Comparison of ENCODE assay signal across 26 cellular contexts in the genomic region with DNA sequence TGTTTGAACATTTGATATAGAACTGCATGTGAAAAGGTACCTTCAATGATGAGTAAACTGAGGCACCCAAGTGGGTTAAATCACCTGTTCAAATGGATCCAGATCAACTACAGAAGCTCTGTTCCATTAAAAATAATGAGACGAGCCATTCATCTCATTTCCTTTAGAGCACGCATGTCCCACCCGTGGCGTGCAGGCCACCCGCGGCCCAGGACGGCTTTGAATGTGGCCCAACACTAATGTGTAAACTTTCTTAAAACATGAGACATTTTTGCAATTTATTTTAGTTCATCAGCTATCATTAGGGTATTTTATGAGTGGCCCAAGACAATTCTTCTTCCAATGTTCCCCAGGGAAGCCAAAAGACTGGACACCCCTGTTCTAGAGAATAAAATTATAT.
"Had no signal": no experiment of that assay in that cellular context is flagged by ENCODE, and none has a peak within 500 bp of the region (broad histone marks: within the 10 kb centered on the region; RNA-seq: fewer than 3 reads in every experiment).

No MANE protein-coding gene starts in this region.

- H3K4me3 ChIP-seq: stomach, suprapubic skin, testis, thoracic aorta, thyroid gland, tibial artery, tibial nerve, transverse colon, upper lobe of left lung, upper lobe of right lung, uterus, vagina had no signal

- ATAC-seq: stimulated activated effector memory CD8-positive, alpha-beta T cell treated with anti-CD3 and anti-CD28 coated beads, Interleukin-12 subunit alpha, Interleukin-12 subunit beta, amount 100 ng/mL, for 72 hours; stimulated activated memory B cell treated with anti-CD40 and anti-IgM and Interleukin-4, amounts not matched to agents 10 μg/mL and 1 μg/mL and 100 μg/mL, for 72 hours; stimulated activated naive B cell treated with anti-CD40 and anti-IgM and Interleukin-4, amounts not matched to agents 10 μg/mL and 1 μg/mL and 100 μg/mL, for 72 hours; stimulated activated naive CD8-positive, alpha-beta T cell treated with anti-CD3 and anti-CD28 coated beads, Interleukin-15, amount 100 ng/mL, for 72 hours; stimulated activated naive CD8-positive, alpha-beta T cell treated with anti-CD3 and anti-CD28 coated beads, Interleukin-15, Interleukin-2, amounts not matched to agents 100 U/mL and 50 U/mL, for 24 hours; upper lobe of right lung had no signal

- H3K27ac ChIP-seq: stomach, suprapubic skin, testis, thoracic aorta, thyroid gland, tibial artery, tibial nerve, transverse colon, upper lobe of left lung, upper lobe of right lung, uterus, vagina had no signal

- H3K27me3 ChIP-seq: suprapubic skin, testis, thyroid gland, tibial artery, tibial nerve, transverse colon, upper lobe of left lung, upper lobe of right lung, uterus, vagina had no signal

- H3K4me1 ChIP-seq: stomach, suprapubic skin, testis, thyroid gland, tibial artery, tibial nerve, transverse colon, upper lobe of left lung, upper lobe of right lung, uterus, vagina had no signal

- H3K36me3 ChIP-seq: stomach, suprapubic skin, thoracic aorta, thyroid gland, tibial artery, tibial nerve, transverse colon, upper lobe of left lung, upper lobe of right lung, uterus, vagina had no signal

- H3K9me3 ChIP-seq: stomach, suprapubic skin, testis, thoracic aorta, thyroid gland, tibial artery, tibial nerve, transverse colon, upper lobe of left lung, upper lobe of right lung, uterus, vagina had no signal

- DNase-seq: stimulated activated CD4-positive, alpha-beta T cell treated with anti-CD3 and anti-CD28 coated beads, Interleukin-2, amount 100 ng/mL, for 48 hours; stimulated activated CD4-positive, alpha-beta T cell treated with anti-CD3 and anti-CD28 coated beads, Interleukin-4, amount 100 ng/mL, for 1 hour; stimulated activated CD4-positive, alpha-beta T cell treated with anti-CD3 and anti-CD28 coated beads, Interleukin-4, amount 100 ng/mL, for 24 hours; stimulated activated CD4-positive, alpha-beta T cell treated with anti-CD3 and anti-CD28 coated beads, Interleukin-4, amount 100 ng/mL, for 4 hours; stimulated activated CD8-positive, alpha-beta memory T cell treated with anti-CD3 and anti-CD28 coated beads, Interleukin-4, amount 100 ng/mL, for 48 hours; stimulated activated naive B cell treated with anti-CD40 and anti-IgM and Interleukin-4, amounts not matched to agents 10 μg/mL and 1 μg/mL and 100 μg/mL, for 72 hours; stimulated activated naive CD4-positive, alpha-beta T cell; stimulated activated naive CD4-positive, alpha-beta T cell treated with Interleukin-2 at 50 U/mL for 16 hours; stimulated activated naive CD8-positive, alpha-beta T cell treated with anti-CD3 and anti-CD28 coated beads, Interleukin-15, amount 100 ng/mL, for 72 hours; stimulated activated naive CD8-positive, alpha-beta T cell treated with anti-CD3 and anti-CD28 coated beads, Interleukin-15, Interleukin-2, amounts not matched to agents 100 U/mL and 50 U/mL, for 24 hours; stomach; substantia nigra; testis; thyroid gland; tibial artery; transverse colon; trophoblast cell; upper lobe of right lung; uterus had no signal
